ENCODE assay signal across 17 cellular contexts in genomic region chr14:89134640-89135039, GRCh38.
DNase-seq lines count a peak whose midpoint lies in the region; ATAC-seq and TF ChIP-seq lines count a peak whose summit lies in the region.
"Had no signal": no experiment of that assay in that cellular context is flagged by ENCODE, and none has a peak within 500 bp of the region (broad histone marks: within the 10 kb centered on the region; RNA-seq: fewer than 3 reads in every experiment).

No MANE protein-coding gene starts in this region.

- H2BK120ac ChIP-seq in neuronal stem cell (ENCODE audit: low read depth, low read length) = no peak overlapping the region

- ATAC-seq in left ventricle myocardium superior (peak; percentile 54), heart right ventricle (no peak)
- ATAC-seq: A549 had no signal

- no peak overlapping the region for H3K14ac ChIP-seq in neuronal stem cell (ENCODE audit: low read length)

- H3K79me1 ChIP-seq in neuronal stem cell (ENCODE audit: low read depth, low read length) = no peaks in the 10 kb centered on the region

- H3K4ac ChIP-seq in neuronal stem cell (ENCODE audit: low read length) = no peak overlapping the region

- H3K27me3 ChIP-seq in heart right ventricle (no peaks in the 10 kb centered on the region), neuronal stem cell (ENCODE audit: control insufficient read depth in 3 of 3, insufficient read depth in 3 of 3, low read depth in 1 of 3, low read length in 3 of 3) (no peaks in the 10 kb centered on the region), ascending aorta (no peaks in the 10 kb centered on the region), H7 (ENCODE audit: control insufficient read depth, insufficient read depth, low read length) (no peaks in the 10 kb centered on the region), esophagus squamous epithelium (no peaks in the 10 kb centered on the region)

- H4K91ac ChIP-seq in neuronal stem cell (ENCODE audit: low read depth, low read length, poor library complexity) = no peak overlapping the region

- no peak overlapping the region for H2BK5ac ChIP-seq in neuronal stem cell (ENCODE audit: low read length)

- H3K36me3 ChIP-seq in heart right ventricle (no peaks in the 10 kb centered on the region), neuronal stem cell (replicated peaks in 1 of 2; ENCODE audit: control insufficient read depth in 2 of 2, insufficient read depth in 2 of 2, low read length in 2 of 2) (no peaks in the 10 kb centered on the region), ascending aorta (no peaks in the 10 kb centered on the region), H7 (replicated peaks; ENCODE audit: control insufficient read depth, insufficient read depth, low read length) (no peaks in the 10 kb centered on the region), esophagus squamous epithelium (no peaks in the 10 kb centered on the region)
- H3K36me3 ChIP-seq: HAP-1 had no signal

- no peak overlapping the region for H2AK5ac ChIP-seq in neuronal stem cell (ENCODE audit: low read depth, low read length)

- H2BK12ac ChIP-seq in neuronal stem cell (ENCODE audit: low read length) = no peak overlapping the region

- H3K27ac ChIP-seq in heart right ventricle (no peak overlapping the region), neuronal stem cell (replicated peaks; ENCODE audit: low read length) (no peak overlapping the region), ascending aorta (no peak overlapping the region), esophagus squamous epithelium (no peak overlapping the region)
- H3K27ac ChIP-seq: 22Rv1, A549, C4-2B had no signal

- intact Hi-C loops in left ventricle myocardium superior (cut with micrococcal nuclease) (no loop called here), heart right ventricle (cut with DNase I) (no loop called here), ascending aorta (cut with DNase I) (loop anchor here (10.0 kb wide), 1 partner anchor 90 kb away; no protein-coding TSS in a partner anchor), esophagus squamous epithelium (cut with DNase I) (no loop called here)

- no peak overlapping the region for H3K23ac ChIP-seq in neuronal stem cell (ENCODE audit: low read depth, low read length, poor library complexity)

- no peak for TF ChIP-seq CTCF in heart right ventricle (IDR thresholded peaks at IDR 0.05)
- TF ChIP-seq CTCF in ascending aorta (IDR thresholded peaks at IDR 0.05) = no peak
- TF ChIP-seq CTCF in esophagus squamous epithelium (IDR thresholded peaks at IDR 0.05) = no peak

- H3K4me1 ChIP-seq in heart right ventricle (peaks cover 0 to 6% (median 0%) of the 10 kb centered on the region in 9 donors), neuronal stem cell (ENCODE audit: control insufficient read depth in 2 of 2, insufficient read depth in 1 of 2, low read depth in 1 of 2, low read length in 2 of 2) (peaks cover 0 to under 1% of the 10 kb centered on the region in 2 donors), ascending aorta (peaks cover 3 to 11% of the 10 kb centered on the region in 2 donors), esophagus squamous epithelium (peaks cover 4 to 21% (median 9%) of the 10 kb centered on the region in 3 donors)

- 77% methylated on average over 2 of the region's 2 CpGs for WGBS in heart right ventricle, 2 donors
- WGBS in neuronal stem cell (ENCODE audit: extremely low coverage in 2 of 2, insufficient read length in 2 of 2, insufficient replicate concordance in 1 of 2), 2 donors = no CpG with 5 or more reads among the region's 2 CpGs
- 100% methylated on average over 1 of the region's 2 CpGs for WGBS in esophagus squamous epithelium, 2 donors

- no peak overlapping the region for H3K9ac ChIP-seq in neuronal stem cell (ENCODE audit: low read depth, low read length, poor library complexity)

- H3K4me3 ChIP-seq in heart right ventricle (no peak overlapping the region), neuronal stem cell (ENCODE audit: low read length in 2 of 2) (no peak overlapping the region), ascending aorta (no peak overlapping the region), H7 (ENCODE audit: insufficient read depth, low read depth, low read length) (no peak overlapping the region), esophagus squamous epithelium (no peak overlapping the region)
- H3K4me3 ChIP-seq: A549, HAP-1 had no signal

- DNase-seq in left ventricle myocardium superior (no peak), heart right ventricle (no peak), cerebellum (ENCODE audit: low spot score) (peak; percentile 31), neuronal stem cell (ENCODE audit: low spot score) (no peak), ascending aorta (ENCODE audit: low spot score in 2 of 2) (no peak), iPS-NIHi11 (ENCODE audit: low spot score) (no peak), H7 (no peak), esophagus squamous epithelium (lab: John Stamatoyannopoulos, UW) (no peak)
- DNase-seq: AML-193; CD4-positive, alpha-beta T cell; DMS153; DMS79; GF-D8 had no signal

- no peak overlapping the region for H2BK15ac ChIP-seq in neuronal stem cell (ENCODE audit: low read length)

- H3K9me3 ChIP-seq in heart right ventricle = peaks cover 0 to 18% (median 3%) of the 10 kb centered on the region in 11 donors
- peaks cover 2 to 16% of the 10 kb centered on the region in 2 donors for H3K9me3 ChIP-seq in neuronal stem cell (replicated peaks in 1 of 2; ENCODE audit: control insufficient read depth in 2 of 2, insufficient read depth in 1 of 2, low read depth in 1 of 2, low read length in 2 of 2)
- peaks cover 0 to 5% of the 10 kb centered on the region in 2 donors for H3K9me3 ChIP-seq in ascending aorta
- H3K9me3 ChIP-seq in esophagus squamous epithelium = peaks cover 0 to 4% (median 0%) of the 10 kb centered on the region in 3 donors
- H3K9me3 ChIP-seq: HAP-1 had no signal

- no peak overlapping the region for H4K8ac ChIP-seq in neuronal stem cell (ENCODE audit: low read depth, low read length)

- H2AFZ ChIP-seq in neuronal stem cell (ENCODE audit: low read length) = peak overlapping the region; percentile 76

- TF ChIP-seq POLR2A in esophagus squamous epithelium (IDR thresholded peaks at IDR 0.05) = no peak

- no peak overlapping the region for H3K4me2 ChIP-seq in neuronal stem cell (ENCODE audit: insufficient read depth, low read length, poor library complexity, severe bottlenecking)
- H3K4me2 ChIP-seq: A549 had no signal

- no peak overlapping the region for H3K18ac ChIP-seq in neuronal stem cell (ENCODE audit: low read length)
